ENCODE assay signal across 14 cellular contexts in genomic region chr10:77195101-77195500, GRCh38.
A peak's percentile ranks its signal among the peaks of the same experiment; 100 is the strongest.
DNase-seq lines count a peak whose midpoint lies in the region; ATAC-seq and TF ChIP-seq lines count a peak whose summit lies in the region.
"Had no signal": no experiment of that assay in that cellular context is flagged by ENCODE, and none has a peak within 500 bp of the region (broad histone marks: within the 10 kb centered on the region; RNA-seq: fewer than 3 reads in every experiment).

No MANE protein-coding gene starts in this region.

- H3K9me3 ChIP-seq in mesodermal cell (ENCODE audit: control insufficient read depth, low read length), result no peaks in the 10 kb centered on the region
- H3K9me3 ChIP-seq: heart left ventricle had no signal

- H3K4me3 Mint-ChIP-seq in osteocyte (ENCODE audit: unreplicated experiment) (no peak overlapping the region), type B pancreatic cell (no peak overlapping the region)
- H3K4me3 Mint-ChIP-seq: naive B cell had no signal

- 33% methylated on average over 1 of the region's 2 CpGs; no CpG with 5 or more reads in 1 of the 2 experiments for WGBS in mesodermal cell (ENCODE audit: insufficient coverage in 2 of 2), 2 experiments

- H3K4me1 Mint-ChIP-seq in osteocyte (ENCODE audit: unreplicated experiment) (peaks cover 42% of the 10 kb centered on the region), type B pancreatic cell (ENCODE audit: unreplicated experiment) (peaks cover 6% of the 10 kb centered on the region)
- H3K4me1 Mint-ChIP-seq: naive B cell had no signal

- H3K27ac ChIP-seq in mesodermal cell (ENCODE audit: low read depth, low read length, severe bottlenecking), result peak overlapping the region; percentile 72

- no peak for TF ChIP-seq CTCF in osteocyte (IDR thresholded peaks at IDR 0.05)
- no peak for TF ChIP-seq CTCF in type B pancreatic cell (conservative IDR thresholded peaks at IDR 0.05)

- H3K9me3 Mint-ChIP-seq in osteocyte (ENCODE audit: unreplicated experiment) (no peaks in the 10 kb centered on the region), type B pancreatic cell (no peaks in the 10 kb centered on the region)
- H3K9me3 Mint-ChIP-seq: naive B cell had no signal

- DNase-seq in ACHN (peak; percentile 86), LoVo (ENCODE audit: low spot score) (peak; percentile 5), dedifferentiated amniotic fluid mesenchymal stem cell (ENCODE audit: extremely low spot score) (peak; percentile 62), osteocyte (ENCODE audit: extremely low spot score, unreplicated experiment) (no peak), NCI-H748 (lab: John Stamatoyannopoulos, UW; ENCODE audit: unreplicated experiment) (no peak), type B pancreatic cell (ENCODE audit: extremely low spot score, unreplicated experiment) (no peak)
- DNase-seq: activated CD4-positive, alpha-beta T cell treated with anti-CD3 and anti-CD28 coated beads, Interleukin-2, amount 50 U/mL, for 4 hours; AML-193; amygdala; heart left ventricle; naive B cell; stimulated activated CD4-positive, alpha-beta T cell treated with anti-CD3 and anti-CD28 coated beads, Interleukin-2, amount 100 ng/mL, for 48 hours had no signal

- H3K27ac Mint-ChIP-seq in osteocyte (ENCODE audit: unreplicated experiment) (no peak overlapping the region), type B pancreatic cell (no peak overlapping the region)

- H3K36me3 ChIP-seq in mesodermal cell (ENCODE audit: control insufficient read depth, insufficient read depth, low read length), result no peaks in the 10 kb centered on the region
- H3K36me3 ChIP-seq: heart left ventricle had no signal

- H3K27me3 Mint-ChIP-seq in osteocyte (ENCODE audit: unreplicated experiment) (no peaks in the 10 kb centered on the region), type B pancreatic cell (no peaks in the 10 kb centered on the region)

- H3K36me3 Mint-ChIP-seq in osteocyte (ENCODE audit: unreplicated experiment), result no peaks in the 10 kb centered on the region
- H3K36me3 Mint-ChIP-seq in type B pancreatic cell, result no peaks in the 10 kb centered on the region
- H3K36me3 Mint-ChIP-seq: naive B cell had no signal

- in situ Hi-C loops in ACHN (cut with HindIII; ENCODE audit: low pct_ligation_motif_present, low pct_unique_long_range_greater_than_20kb, low sequenced_read_pairs), result no loop called here

- H3K4me3 ChIP-seq in mesodermal cell (ENCODE audit: extremely low read depth, insufficient read depth, low read length, poor library complexity, severe bottlenecking), result no peak overlapping the region
- H3K4me3 ChIP-seq: heart left ventricle had no signal

- H3K4me1 ChIP-seq in mesodermal cell (ENCODE audit: control insufficient read depth, insufficient read depth, low read length, poor library complexity, severe bottlenecking), result peaks cover 44% of the 10 kb centered on the region
- H3K4me1 ChIP-seq: heart left ventricle had no signal

- ATAC-seq in HG03460 (IDR thresholded peaks at IDR 0.05; ENCODE audit: unreplicated experiment), result no peak
- ATAC-seq: heart left ventricle had no signal

Comparison
In these comparisons a context has a peak if more than half of its experiments do, and no peak if none do; other contexts are left out.
1. DNase-seq: peak in ACHN (single experiment), LoVo (single experiment) and dedifferentiated amniotic fluid mesenchymal stem cell (single experiment); none in osteocyte (single experiment), NCI-H748 (single experiment) and type B pancreatic cell (single experiment).